Comparison of ENCODE assay signal across 1 cellular context in the genomic region with DNA sequence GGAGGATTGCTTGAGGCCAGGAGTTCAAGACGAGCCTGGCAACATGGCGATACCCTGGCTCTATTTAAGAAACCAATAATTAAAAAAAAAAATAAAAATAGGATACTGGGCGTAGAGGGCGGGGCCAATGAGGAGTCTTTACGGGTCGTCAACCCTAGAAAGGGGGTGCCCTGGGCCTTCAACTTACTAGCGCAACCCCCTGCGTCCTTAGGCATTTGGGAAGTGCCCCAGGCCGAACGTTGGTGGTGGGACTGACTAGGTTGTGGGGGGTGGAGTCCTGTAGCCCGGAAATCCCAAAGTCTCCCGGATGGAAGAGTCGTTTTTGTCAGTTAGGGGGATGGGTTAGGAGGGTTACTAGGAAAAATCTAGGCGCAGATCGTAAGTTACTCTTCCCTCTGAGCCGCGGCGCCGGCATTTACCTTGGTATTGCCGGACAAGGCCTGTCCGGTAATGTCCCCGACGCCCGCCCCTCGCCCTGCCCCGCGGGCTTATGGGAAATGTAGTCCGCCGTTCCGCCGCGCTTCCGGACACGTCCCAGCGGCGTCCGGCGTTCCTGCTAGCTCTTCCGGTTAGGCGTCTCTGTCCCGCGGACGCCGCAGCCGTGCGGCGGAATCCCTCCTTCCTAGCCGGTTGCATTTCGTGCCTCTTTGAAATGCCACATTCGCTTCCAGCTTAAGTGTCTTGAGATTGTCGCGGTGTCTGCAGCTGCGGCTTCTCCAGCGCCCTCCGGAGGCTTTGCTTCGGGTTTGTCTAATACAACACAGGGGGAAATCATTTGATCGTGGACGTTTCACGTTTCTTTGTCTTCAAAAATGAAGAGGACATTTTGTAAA.
TF ChIP-seq lines count a peak whose summit lies in the region.

No MANE protein-coding gene starts in this region.

TF ChIP-seq in HepG2, 621 proteins besides CTCF, POLR2A, EP300 and RAD21 (continued from another document and continues in another):
- TF ChIP-seq, protein P1, sequence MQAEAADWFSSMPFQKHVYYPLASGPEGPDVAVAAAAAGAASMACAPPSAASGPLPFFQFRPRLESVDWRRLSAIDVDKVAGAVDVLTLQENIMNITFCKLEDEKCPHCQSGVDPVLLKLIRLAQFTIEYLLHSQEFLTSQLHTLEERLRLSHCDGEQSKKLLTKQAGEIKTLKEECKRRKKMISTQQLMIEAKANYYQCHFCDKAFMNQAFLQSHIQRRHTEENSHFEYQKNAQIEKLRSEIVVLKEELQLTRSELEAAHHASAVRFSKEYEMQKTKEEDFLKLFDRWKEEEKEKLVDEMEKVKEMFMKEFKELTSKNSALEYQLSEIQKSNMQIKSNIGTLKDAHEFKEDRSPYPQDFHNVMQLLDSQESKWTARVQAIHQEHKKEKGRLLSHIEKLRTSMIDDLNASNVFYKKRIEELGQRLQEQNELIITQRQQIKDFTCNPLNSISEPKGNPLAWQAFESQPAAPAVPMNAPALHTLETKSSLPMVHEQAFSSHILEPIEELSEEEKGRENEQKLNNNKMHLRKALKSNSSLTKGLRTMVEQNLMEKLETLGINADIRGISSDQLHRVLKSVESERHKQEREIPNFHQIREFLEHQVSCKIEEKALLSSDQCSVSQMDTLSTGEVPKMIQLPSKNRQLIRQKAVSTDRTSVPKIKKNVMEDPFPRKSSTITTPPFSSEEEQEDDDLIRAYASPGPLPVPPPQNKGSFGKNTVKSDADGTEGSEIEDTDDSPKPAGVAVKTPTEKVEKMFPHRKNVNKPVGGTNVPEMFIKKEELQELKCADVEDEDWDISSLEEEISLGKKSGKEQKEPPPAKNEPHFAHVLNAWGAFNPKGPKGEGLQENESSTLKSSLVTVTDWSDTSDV (CRISPR knock-in tag; IDR thresholded peaks at IDR 0.05): no peak
- no peak for TF ChIP-seq IRX3 (CRISPR knock-in tag; IDR thresholded peaks at IDR 0.05; ENCODE audit: borderline replicate concordance, low read depth)
- TF ChIP-seq ZNF205 (CRISPR knock-in tag; IDR thresholded peaks at IDR 0.05): 0 out of 2 replicates have a peak, but pooled peaks have one; percentile 19
- TF ChIP-seq RNF2 (conservative IDR thresholded peaks at IDR 0.05; ENCODE audit: low read depth): no peak
- no peak for TF ChIP-seq U2AF1 (optimal IDR thresholded peaks at IDR 0.05; ENCODE audit: low read depth, low read length)
- no peak for TF ChIP-seq ZNF644 (CRISPR knock-in tag; IDR thresholded peaks at IDR 0.05; ENCODE audit: low read depth)
- TF ChIP-seq, protein P2, sequence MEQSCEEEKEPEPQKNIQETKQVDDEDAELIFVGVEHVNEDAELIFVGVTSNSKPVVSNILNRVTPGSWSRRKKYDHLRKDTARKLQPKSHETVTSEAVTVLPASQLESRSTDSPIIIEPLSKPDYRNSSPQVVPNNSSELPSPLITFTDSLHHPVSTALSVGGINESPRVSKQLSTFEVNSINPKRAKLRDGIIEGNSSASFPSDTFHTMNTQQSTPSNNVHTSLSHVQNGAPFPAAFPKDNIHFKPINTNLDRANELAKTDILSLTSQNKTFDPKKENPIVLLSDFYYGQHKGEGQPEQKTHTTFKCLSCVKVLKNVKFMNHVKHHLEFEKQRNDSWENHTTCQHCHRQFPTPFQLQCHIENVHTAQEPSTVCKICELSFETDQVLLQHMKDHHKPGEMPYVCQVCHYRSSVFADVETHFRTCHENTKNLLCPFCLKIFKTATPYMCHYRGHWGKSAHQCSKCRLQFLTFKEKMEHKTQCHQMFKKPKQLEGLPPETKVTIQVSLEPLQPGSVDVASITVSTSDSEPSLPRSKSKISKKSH (CRISPR knock-in tag; IDR thresholded peaks at IDR 0.05; ENCODE audit: borderline replicate concordance): no peak; the same call in 1 of the 2 replicates
- TF ChIP-seq, protein P3, sequence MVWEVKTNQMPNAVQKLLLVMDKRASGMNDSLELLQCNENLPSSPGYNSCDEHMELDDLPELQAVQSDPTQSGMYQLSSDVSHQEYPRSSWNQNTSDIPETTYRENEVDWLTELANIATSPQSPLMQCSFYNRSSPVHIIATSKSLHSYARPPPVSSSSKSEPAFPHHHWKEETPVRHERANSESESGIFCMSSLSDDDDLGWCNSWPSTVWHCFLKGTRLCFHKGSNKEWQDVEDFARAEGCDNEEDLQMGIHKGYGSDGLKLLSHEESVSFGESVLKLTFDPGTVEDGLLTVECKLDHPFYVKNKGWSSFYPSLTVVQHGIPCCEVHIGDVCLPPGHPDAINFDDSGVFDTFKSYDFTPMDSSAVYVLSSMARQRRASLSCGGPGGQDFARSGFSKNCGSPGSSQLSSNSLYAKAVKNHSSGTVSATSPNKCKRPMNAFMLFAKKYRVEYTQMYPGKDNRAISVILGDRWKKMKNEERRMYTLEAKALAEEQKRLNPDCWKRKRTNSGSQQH (CRISPR knock-in tag; IDR thresholded peaks at IDR 0.05; ENCODE audit: low read depth): 0 out of 2 replicates have a peak, but pooled peaks have one; percentile 53
- TF ChIP-seq, protein P4, sequence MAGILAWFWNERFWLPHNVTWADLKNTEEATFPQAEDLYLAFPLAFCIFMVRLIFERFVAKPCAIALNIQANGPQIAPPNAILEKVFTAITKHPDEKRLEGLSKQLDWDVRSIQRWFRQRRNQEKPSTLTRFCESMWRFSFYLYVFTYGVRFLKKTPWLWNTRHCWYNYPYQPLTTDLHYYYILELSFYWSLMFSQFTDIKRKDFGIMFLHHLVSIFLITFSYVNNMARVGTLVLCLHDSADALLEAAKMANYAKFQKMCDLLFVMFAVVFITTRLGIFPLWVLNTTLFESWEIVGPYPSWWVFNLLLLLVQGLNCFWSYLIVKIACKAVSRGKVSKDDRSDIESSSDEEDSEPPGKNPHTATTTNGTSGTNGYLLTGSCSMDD (CRISPR knock-in tag; IDR thresholded peaks at IDR 0.05): no peak
- no peak for TF ChIP-seq ZNF343 (CRISPR knock-in tag; IDR thresholded peaks at IDR 0.05)
- peak; percentile 68; the same call in 1 of the 2 replicates for TF ChIP-seq ZNF564 (CRISPR knock-in tag; IDR thresholded peaks at IDR 0.05)
- TF ChIP-seq NFIB (CRISPR knock-in tag; IDR thresholded peaks at IDR 0.05; ENCODE audit: borderline replicate concordance): no peak
- TF ChIP-seq KLF9 (CRISPR knock-in tag; IDR thresholded peaks at IDR 0.05; ENCODE audit: low read depth): peak; percentile 78; the same call in 1 of the 2 replicates
- no peak for TF ChIP-seq BORCS8-MEF2B (CRISPR knock-in tag; IDR thresholded peaks at IDR 0.05)
- TF ChIP-seq, protein P5, sequence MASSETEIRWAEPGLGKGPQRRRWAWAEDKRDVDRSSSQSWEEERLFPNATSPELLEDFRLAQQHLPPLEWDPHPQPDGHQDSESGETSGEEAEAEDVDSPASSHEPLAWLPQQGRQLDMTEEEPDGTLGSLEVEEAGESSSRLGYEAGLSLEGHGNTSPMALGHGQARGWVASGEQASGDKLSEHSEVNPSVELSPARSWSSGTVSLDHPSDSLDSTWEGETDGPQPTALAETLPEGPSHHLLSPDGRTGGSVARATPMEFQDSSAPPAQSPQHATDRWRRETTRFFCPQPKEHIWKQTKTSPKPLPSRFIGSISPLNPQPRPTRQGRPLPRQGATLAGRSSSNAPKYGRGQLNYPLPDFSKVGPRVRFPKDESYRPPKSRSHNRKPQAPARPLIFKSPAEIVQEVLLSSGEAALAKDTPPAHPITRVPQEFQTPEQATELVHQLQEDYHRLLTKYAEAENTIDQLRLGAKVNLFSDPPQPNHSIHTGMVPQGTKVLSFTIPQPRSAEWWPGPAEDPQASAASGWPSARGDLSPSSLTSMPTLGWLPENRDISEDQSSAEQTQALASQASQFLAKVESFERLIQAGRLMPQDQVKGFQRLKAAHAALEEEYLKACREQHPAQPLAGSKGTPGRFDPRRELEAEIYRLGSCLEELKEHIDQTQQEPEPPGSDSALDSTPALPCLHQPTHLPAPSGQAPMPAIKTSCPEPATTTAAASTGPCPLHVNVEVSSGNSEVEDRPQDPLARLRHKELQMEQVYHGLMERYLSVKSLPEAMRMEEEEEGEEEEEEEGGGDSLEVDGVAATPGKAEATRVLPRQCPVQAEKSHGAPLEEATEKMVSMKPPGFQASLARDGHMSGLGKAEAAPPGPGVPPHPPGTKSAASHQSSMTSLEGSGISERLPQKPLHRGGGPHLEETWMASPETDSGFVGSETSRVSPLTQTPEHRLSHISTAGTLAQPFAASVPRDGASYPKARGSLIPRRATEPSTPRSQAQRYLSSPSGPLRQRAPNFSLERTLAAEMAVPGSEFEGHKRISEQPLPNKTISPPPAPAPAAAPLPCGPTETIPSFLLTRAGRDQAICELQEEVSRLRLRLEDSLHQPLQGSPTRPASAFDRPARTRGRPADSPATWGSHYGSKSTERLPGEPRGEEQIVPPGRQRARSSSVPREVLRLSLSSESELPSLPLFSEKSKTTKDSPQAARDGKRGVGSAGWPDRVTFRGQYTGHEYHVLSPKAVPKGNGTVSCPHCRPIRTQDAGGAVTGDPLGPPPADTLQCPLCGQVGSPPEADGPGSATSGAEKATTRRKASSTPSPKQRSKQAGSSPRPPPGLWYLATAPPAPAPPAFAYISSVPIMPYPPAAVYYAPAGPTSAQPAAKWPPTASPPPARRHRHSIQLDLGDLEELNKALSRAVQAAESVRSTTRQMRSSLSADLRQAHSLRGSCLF (CRISPR knock-in tag; IDR thresholded peaks at IDR 0.05; ENCODE audit: borderline replicate concordance): no peak
- TF ChIP-seq ZNF264 (CRISPR knock-in tag; IDR thresholded peaks at IDR 0.05): no peak
- TF ChIP-seq, protein P6, sequence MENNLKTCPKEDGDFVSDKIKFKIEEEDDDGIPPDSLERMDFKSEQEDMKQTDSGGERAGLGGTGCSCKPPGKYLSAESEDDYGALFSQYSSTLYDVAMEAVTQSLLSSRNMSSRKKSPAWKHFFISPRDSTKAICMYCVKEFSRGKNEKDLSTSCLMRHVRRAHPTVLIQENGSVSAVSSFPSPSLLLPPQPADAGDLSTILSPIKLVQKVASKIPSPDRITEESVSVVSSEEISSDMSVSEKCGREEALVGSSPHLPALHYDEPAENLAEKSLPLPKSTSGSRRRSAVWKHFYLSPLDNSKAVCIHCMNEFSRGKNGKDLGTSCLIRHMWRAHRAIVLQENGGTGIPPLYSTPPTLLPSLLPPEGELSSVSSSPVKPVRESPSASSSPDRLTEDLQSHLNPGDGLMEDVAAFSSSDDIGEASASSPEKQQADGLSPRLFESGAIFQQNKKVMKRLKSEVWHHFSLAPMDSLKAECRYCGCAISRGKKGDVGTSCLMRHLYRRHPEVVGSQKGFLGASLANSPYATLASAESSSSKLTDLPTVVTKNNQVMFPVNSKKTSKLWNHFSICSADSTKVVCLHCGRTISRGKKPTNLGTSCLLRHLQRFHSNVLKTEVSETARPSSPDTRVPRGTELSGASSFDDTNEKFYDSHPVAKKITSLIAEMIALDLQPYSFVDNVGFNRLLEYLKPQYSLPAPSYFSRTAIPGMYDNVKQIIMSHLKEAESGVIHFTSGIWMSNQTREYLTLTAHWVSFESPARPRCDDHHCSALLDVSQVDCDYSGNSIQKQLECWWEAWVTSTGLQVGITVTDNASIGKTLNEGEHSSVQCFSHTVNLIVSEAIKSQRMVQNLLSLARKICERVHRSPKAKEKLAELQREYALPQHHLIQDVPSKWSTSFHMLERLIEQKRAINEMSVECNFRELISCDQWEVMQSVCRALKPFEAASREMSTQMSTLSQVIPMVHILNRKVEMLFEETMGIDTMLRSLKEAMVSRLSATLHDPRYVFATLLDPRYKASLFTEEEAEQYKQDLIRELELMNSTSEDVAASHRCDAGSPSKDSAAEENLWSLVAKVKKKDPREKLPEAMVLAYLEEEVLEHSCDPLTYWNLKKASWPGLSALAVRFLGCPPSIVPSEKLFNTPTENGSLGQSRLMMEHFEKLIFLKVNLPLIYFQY (CRISPR knock-in tag; IDR thresholded peaks at IDR 0.05; ENCODE audit: borderline replicate concordance): 0 out of 2 replicates have a peak, but pooled peaks have one; percentile 52
- TF ChIP-seq THYN1 (CRISPR knock-in tag; IDR thresholded peaks at IDR 0.05; ENCODE audit: borderline replicate concordance, low read depth): no peak
- no peak; the same call in 1 of the 2 replicates for TF ChIP-seq ZNF451 (CRISPR knock-in tag; IDR thresholded peaks at IDR 0.05)
- 0 out of 2 replicates have a peak, but pooled peaks have one; percentile 61 for TF ChIP-seq PCBP1 (IDR thresholded peaks at IDR 0.05; ENCODE audit: borderline replicate concordance, low read depth, low read length)
- no peak; the same call in 1 of the 2 replicates for TF ChIP-seq ZFP36L2 (CRISPR knock-in tag; IDR thresholded peaks at IDR 0.05)
- TF ChIP-seq, protein P7, sequence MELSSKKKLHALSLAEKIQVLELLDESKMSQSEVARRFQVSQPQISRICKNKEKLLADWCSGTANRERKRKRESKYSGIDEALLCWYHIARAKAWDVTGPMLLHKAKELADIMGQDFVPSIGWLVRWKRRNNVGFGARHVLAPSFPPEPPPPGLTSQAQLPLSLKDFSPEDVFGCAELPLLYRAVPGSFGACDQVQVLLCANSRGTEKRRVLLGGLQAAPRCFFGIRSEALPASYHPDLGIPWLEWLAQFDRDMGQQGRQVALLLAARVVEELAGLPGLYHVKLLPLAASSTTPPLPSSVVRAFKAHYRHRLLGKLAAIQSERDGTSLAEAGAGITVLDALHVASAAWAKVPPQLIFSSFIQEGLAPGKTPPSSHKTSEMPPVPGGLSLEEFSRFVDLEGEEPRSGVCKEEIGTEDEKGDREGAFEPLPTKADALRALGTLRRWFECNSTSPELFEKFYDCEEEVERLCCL (CRISPR knock-in tag; IDR thresholded peaks at IDR 0.05; ENCODE audit: borderline replicate concordance): no peak
- TF ChIP-seq PTBP1 (IDR thresholded peaks at IDR 0.05; ENCODE audit: low read depth, low read length, poor library complexity, severe bottlenecking): no peak
- peak; percentile 34; the same call in 1 of the 2 replicates for TF ChIP-seq GATAD2A (CRISPR knock-in tag; IDR thresholded peaks at IDR 0.05)
- TF ChIP-seq TBL1XR1 (IDR thresholded peaks at IDR 0.05; ENCODE audit: borderline replicate concordance, low read length, partially characterized antibody): peak; percentile 29
- TF ChIP-seq ONECUT2 (CRISPR knock-in tag; IDR thresholded peaks at IDR 0.05): no peak
- TF ChIP-seq ZNF430 (CRISPR knock-in tag; IDR thresholded peaks at IDR 0.05): no peak
- TF ChIP-seq ZNF766 (CRISPR knock-in tag; IDR thresholded peaks at IDR 0.05; ENCODE audit: borderline replicate concordance): no peak
- TF ChIP-seq ZNF790 (CRISPR knock-in tag; IDR thresholded peaks at IDR 0.05; ENCODE audit: borderline replicate concordance): no peak
- no peak for TF ChIP-seq ZNF879 (CRISPR knock-in tag; IDR thresholded peaks at IDR 0.05)
- TF ChIP-seq, protein P8, sequence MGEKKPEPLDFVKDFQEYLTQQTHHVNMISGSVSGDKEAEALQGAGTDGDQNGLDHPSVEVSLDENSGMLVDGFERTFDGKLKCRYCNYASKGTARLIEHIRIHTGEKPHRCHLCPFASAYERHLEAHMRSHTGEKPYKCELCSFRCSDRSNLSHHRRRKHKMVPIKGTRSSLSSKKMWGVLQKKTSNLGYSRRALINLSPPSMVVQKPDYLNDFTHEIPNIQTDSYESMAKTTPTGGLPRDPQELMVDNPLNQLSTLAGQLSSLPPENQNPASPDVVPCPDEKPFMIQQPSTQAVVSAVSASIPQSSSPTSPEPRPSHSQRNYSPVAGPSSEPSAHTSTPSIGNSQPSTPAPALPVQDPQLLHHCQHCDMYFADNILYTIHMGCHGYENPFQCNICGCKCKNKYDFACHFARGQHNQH (CRISPR knock-in tag; IDR thresholded peaks at IDR 0.05): peak; percentile 69
- TF ChIP-seq NCOA2 (CRISPR knock-in tag; IDR thresholded peaks at IDR 0.05): no peak
- no peak for TF ChIP-seq ZNF607 (CRISPR knock-in tag; IDR thresholded peaks at IDR 0.05; ENCODE audit: borderline replicate concordance)
- TF ChIP-seq TCF7L2 (IDR thresholded peaks at IDR 0.05; ENCODE audit: low read depth, low read length): no peak
- no peak for TF ChIP-seq KDM4B (CRISPR knock-in tag; IDR thresholded peaks at IDR 0.05)
- TF ChIP-seq ZNF709 (CRISPR knock-in tag; IDR thresholded peaks at IDR 0.05): no peak
- no peak for TF ChIP-seq ZNF44 (CRISPR knock-in tag; IDR thresholded peaks at IDR 0.05)
- TF ChIP-seq EED (CRISPR knock-in tag; IDR thresholded peaks at IDR 0.05): no peak
- peak; percentile 76 for TF ChIP-seq POGZ (CRISPR knock-in tag; IDR thresholded peaks at IDR 0.05)
- no peak for TF ChIP-seq NR3C1 (CRISPR knock-in tag; IDR thresholded peaks at IDR 0.05)
- TF ChIP-seq ZNF501 (CRISPR knock-in tag; IDR thresholded peaks at IDR 0.05): no peak
- no peak for TF ChIP-seq NCOR1 (IDR thresholded peaks at IDR 0.05; ENCODE audit: borderline replicate concordance, low read length)
